In genomic region chr17:50149425-50150353, GRCh38 we compare ENCODE assay signal across 1 cellular context.
A peak's percentile ranks its signal among the peaks of the same experiment; 100 is the strongest.
TF ChIP-seq lines count a peak whose summit lies in the region.

No MANE protein-coding gene starts in this region.

TF ChIP-seq in K562, 482 proteins besides CTCF, POLR2A, EP300 and RAD21 (continued from another document and continues in another):
- peak; percentile 54 for TF ChIP-seq ZBTB40 (IDR thresholded peaks at IDR 0.05)
- no peak for TF ChIP-seq ZBTB40 (CRISPR knock-in tag; IDR thresholded peaks at IDR 0.05)
- TF ChIP-seq ZNF512 (tag; IDR thresholded peaks at IDR 0.05) = no peak
- TF ChIP-seq MCM7 (IDR thresholded peaks at IDR 0.05) = no peak
- TF ChIP-seq RBBP5 (IDR thresholded peaks at IDR 0.05; ENCODE audit: borderline replicate concordance, insufficient read depth, low read length, poor library complexity, severe bottlenecking) = peak; percentile 96
- peak; percentile 75 for TF ChIP-seq ELF1 (tag; IDR thresholded peaks at IDR 0.05)
- TF ChIP-seq GABPB1 (CRISPR knock-in tag; IDR thresholded peaks at IDR 0.05) = peak; percentile 62
- TF ChIP-seq ID3 (CRISPR knock-in tag; IDR thresholded peaks at IDR 0.05) = no peak
- 0 out of 2 replicates have a peak, but pooled peaks have one; percentile 25 for TF ChIP-seq ID3 (tag; IDR thresholded peaks at IDR 0.05)
- 0 out of 2 replicates have a peak, but pooled peaks have one; percentile 16 for TF ChIP-seq HCFC1 (IDR thresholded peaks at IDR 0.05; ENCODE audit: low read depth, low read length)
- peak; percentile 77 for TF ChIP-seq ZNF592 (IDR thresholded peaks at IDR 0.05)
- TF ChIP-seq MGA (IDR thresholded peaks at IDR 0.05) = peak; percentile 23; the same call in 1 of the 2 replicates
- TF ChIP-seq REST (CRISPR knock-in tag; IDR thresholded peaks at IDR 0.05; ENCODE audit: low read depth) = peak; percentile 47; the same call in 1 of the 2 replicates
- no peak for TF ChIP-seq JUNB (CRISPR knock-in tag; conservative IDR thresholded peaks at IDR 0.05)
- peak; percentile 19; the same call in 1 of the 2 replicates for TF ChIP-seq ATF7 (IDR thresholded peaks at IDR 0.05)
